17 cellular contexts compared by ENCODE assay signal in the genomic region with DNA sequence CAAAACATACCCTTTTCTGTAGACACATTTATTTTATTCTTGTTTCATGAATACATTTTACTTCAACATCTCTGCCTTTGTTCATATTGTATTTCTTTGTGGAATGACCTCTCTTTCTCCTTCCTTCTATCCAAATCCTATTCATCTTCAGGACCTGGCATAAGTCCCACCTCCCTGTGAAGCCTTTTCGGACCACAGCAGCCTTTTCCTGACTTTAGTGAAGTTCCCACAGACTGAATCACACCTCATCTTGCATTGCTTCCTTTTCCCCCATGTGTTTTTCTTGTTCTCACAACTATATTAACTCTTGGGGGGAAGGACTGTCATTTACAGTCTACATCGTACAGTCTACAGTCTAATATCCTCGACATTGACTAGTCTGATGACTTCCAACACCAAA. TPM values are rescaled to one million over a fixed set of nuclear protein-coding genes. Genes with fewer than 3 reads are reported as not detected.
A peak's percentile ranks its signal among the peaks of the same experiment; 100 is the strongest.
DNase-seq lines count a peak whose midpoint lies in the region; ATAC-seq and TF ChIP-seq lines count a peak whose summit lies in the region.
"Had no signal": no experiment of that assay in that cellular context is flagged by ENCODE, and none has a peak within 500 bp of the region (broad histone marks: within the 10 kb centered on the region; RNA-seq: fewer than 3 reads in every experiment).

No MANE protein-coding gene starts in this region.

- H3K27me3 Mint-ChIP-seq in activated T-cell treated with anti-CD3 and anti-CD28 coated beads, Interleukin-2, amount 50 U/mL, for 72 hours (ENCODE audit: low read depth), result no peaks in the 10 kb centered on the region
- no peaks in the 10 kb centered on the region for H3K27me3 Mint-ChIP-seq in memory B cell
- H3K27me3 Mint-ChIP-seq: CD4-positive, alpha-beta T cell had no signal

- H3K4me3 ChIP-seq in astrocyte of the spinal cord (ENCODE audit: low read depth, low read length) (no peak overlapping the region), BE2C (ENCODE audit: low read depth, low read length) (no peak overlapping the region)
- H3K4me3 ChIP-seq: GM23248 had no signal

- H3K27ac Mint-ChIP-seq in activated T-cell treated with anti-CD3 and anti-CD28 coated beads, Interleukin-2, amount 50 U/mL, for 72 hours, result peak overlapping the region; percentile 24
- peak overlapping the region; percentile 11 for H3K27ac Mint-ChIP-seq in memory B cell
- H3K27ac Mint-ChIP-seq: CD14-positive monocyte; CD4-positive, alpha-beta T cell had no signal

- no peaks in the 10 kb centered on the region for H3K36me3 ChIP-seq in BE2C

- H3K4me3 Mint-ChIP-seq in activated T-cell treated with anti-CD3 and anti-CD28 coated beads, Interleukin-2, amount 50 U/mL, for 72 hours, result no peak overlapping the region
- no peak overlapping the region for H3K4me3 Mint-ChIP-seq in memory B cell
- H3K4me3 Mint-ChIP-seq: CD14-positive monocyte; CD4-positive, alpha-beta T cell; CD8-positive, alpha-beta memory T cell had no signal

- peaks cover 4% of the 10 kb centered on the region; the same call in 1 of the 2 replicates for H3K4me1 ChIP-seq in BE2C

- no peaks in the 10 kb centered on the region for H3K36me3 Mint-ChIP-seq in activated T-cell treated with anti-CD3 and anti-CD28 coated beads, Interleukin-2, amount 50 U/mL, for 72 hours (ENCODE audit: insufficient read depth in 2 of 2)
- H3K36me3 Mint-ChIP-seq in memory B cell, result peaks cover 6% of the 10 kb centered on the region

- no peaks in the 10 kb centered on the region for H3K9me3 ChIP-seq in BE2C

- in situ Hi-C loops in astrocyte of the spinal cord (cut with HindIII; ENCODE audit: low sequenced_read_pairs), result no loop called here

- no peak for DNase-seq in activated T-cell treated with anti-CD3 and anti-CD28 coated beads, Interleukin-2, amount 50 U/mL, for 72 hours
- no peak for DNase-seq in activated T-cell treated with anti-CD3 and anti-CD28 coated beads, Interleukin-2, amount 50 U/mL, for 1 hour
- DNase-seq in EH (ENCODE audit: low read depth), result peak; percentile 15
- DNase-seq in astrocyte of the spinal cord (ENCODE audit: low read depth, low spot score), result peak; percentile 24
- no peak for DNase-seq in memory B cell (ENCODE audit: low spot score in 2 of 2)
- DNase-seq in islet precursor cell, result no peak
- no peak for DNase-seq in BE2C
- no peak for DNase-seq in activated CD4-positive, alpha-beta T cell treated with anti-CD3 and anti-CD28 coated beads for 48 hours
- DNase-seq: CD4-positive, alpha-beta T cell; CD8-positive, alpha-beta memory T cell; DMS 273 treated with DMSO at 0.1 percent for 48 hours; DMS79; GF-D8; GM23248; H7; HCEC 1CT had no signal

- peaks cover 0 to 3% of the 10 kb centered on the region in 2 donors for H3K9me3 Mint-ChIP-seq in activated T-cell treated with anti-CD3 and anti-CD28 coated beads, Interleukin-2, amount 50 U/mL, for 72 hours
- peaks cover 4% of the 10 kb centered on the region for H3K9me3 Mint-ChIP-seq in memory B cell
- H3K9me3 Mint-ChIP-seq: CD4-positive, alpha-beta T cell; CD8-positive, alpha-beta memory T cell had no signal

- ATAC-seq in activated T-cell treated with anti-CD3 and anti-CD28 coated beads, Interleukin-2, amount 50 U/mL, for 72 hours (replicated peaks in 1 of 2), result no peak
- no peak for ATAC-seq in memory B cell (ENCODE audit: low read depth)

- H3K4me1 Mint-ChIP-seq in activated T-cell treated with anti-CD3 and anti-CD28 coated beads, Interleukin-2, amount 50 U/mL, for 72 hours (ENCODE audit: low read depth), result peaks cover 9% of the 10 kb centered on the region
- peaks cover 6% of the 10 kb centered on the region for H3K4me1 Mint-ChIP-seq in memory B cell

- no peak for TF ChIP-seq CTCF in astrocyte of the spinal cord (IDR thresholded peaks at IDR 0.05; ENCODE audit: low read depth, low read length)
- TF ChIP-seq CTCF in BE2C (IDR thresholded peaks at IDR 0.05; ENCODE audit: low read depth, low read length), result no peak

- H3K27me3 ChIP-seq in BE2C, result no peaks in the 10 kb centered on the region

RNA-seq across cellular contexts. Expression of a gene that starts 58.2 kb away (rescaled TPM):
- 10 to 100 TPM; 34.8 to 43.1 TPM for total RNA-seq in activated T-cell treated with anti-CD3 and anti-CD28 coated beads, Interleukin-2, amount 50 U/mL, for 72 hours
- 7.5 TPM for polyA plus RNA-seq in BE2C (2012; ENCODE audit: insufficient read depth, insufficient read length, low read depth)

RNA-seq across cellular contexts. Expression of a gene that starts 59.0 kb away (rescaled TPM):
- 100 to 1,000 TPM; 260 to 275 TPM for total RNA-seq in activated T-cell treated with anti-CD3 and anti-CD28 coated beads, Interleukin-2, amount 50 U/mL, for 72 hours
- polyA plus RNA-seq in BE2C (2012; ENCODE audit: insufficient read depth, insufficient read length, low read depth), result 297 TPM

Comparison
In these comparisons a context has a peak if more than half of its experiments do, and no peak if none do; other contexts are left out.
1. DNase-seq: peak in EH (single experiment) and astrocyte of the spinal cord (single experiment); none in activated T-cell treated with anti-CD3 and anti-CD28 coated beads, Interleukin-2, amount 50 U/mL, for 72 hours (0 of 2), activated T-cell treated with anti-CD3 and anti-CD28 coated beads, Interleukin-2, amount 50 U/mL, for 1 hour (single experiment), memory B cell (0 of 2), islet precursor cell (single experiment), BE2C (single experiment) and activated CD4-positive, alpha-beta T cell treated with anti-CD3 and anti-CD28 coated beads for 48 hours (single experiment).